8 cellular contexts compared by ENCODE assay signal in the genomic region with DNA sequence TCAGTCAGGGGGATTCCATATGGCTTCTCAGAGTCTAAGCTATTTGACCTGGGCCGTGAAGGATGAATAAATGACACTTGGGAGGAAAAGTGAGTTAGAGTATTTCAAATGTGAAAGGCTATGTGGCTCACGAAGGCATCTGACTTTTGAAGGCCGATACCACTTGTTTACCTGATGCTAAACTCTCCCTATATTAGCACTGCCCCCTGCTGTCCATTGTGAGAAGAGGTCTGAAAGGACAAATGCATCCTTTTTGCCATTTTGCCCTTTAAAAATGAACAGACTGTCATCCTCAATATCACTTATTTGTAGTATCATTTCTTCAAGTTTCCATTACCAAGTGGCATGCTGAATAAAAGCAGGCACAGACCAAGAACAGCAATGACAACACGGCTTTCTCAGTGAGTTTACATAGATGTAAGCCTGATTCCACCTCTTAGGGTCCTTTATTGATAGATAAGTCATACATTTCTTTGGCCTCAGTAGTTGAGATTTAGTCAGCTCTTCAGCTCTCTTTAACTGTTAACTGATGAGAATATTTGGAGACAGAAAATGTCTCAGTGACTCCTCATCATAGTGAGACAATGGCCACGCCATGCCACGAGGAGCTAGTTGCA. TPM values are rescaled to one million over a fixed set of nuclear protein-coding genes. Genes with fewer than 3 reads are reported as not detected.
DNase-seq lines count a peak whose midpoint lies in the region; ATAC-seq and TF ChIP-seq lines count a peak whose summit lies in the region.

No MANE protein-coding gene starts in this region.

- H3K4me1 ChIP-seq in SK-N-SH (ENCODE audit: control insufficient read depth in 1 of 2, insufficient read depth in 2 of 2, low read depth in 1 of 2, low read length in 1 of 2): peaks cover 0 to 4% of the 10 kb centered on the region in 2 experiments; a peak in 2 of 4 replicates
- H3K4me1 ChIP-seq in adrenal gland (replicated peaks in 1 of 2): peaks cover 0 to 4% of the 10 kb centered on the region in 2 donors

- ATAC-seq in GM21529 (IDR thresholded peaks at IDR 0.05; ENCODE audit: unreplicated experiment): peak; percentile 64

- peak; percentile 95 for TF ChIP-seq RAD21 in SK-N-SH (IDR thresholded peaks at IDR 0.05; ENCODE audit: low read length)

- intact Hi-C loops in adrenal gland (cut with DNase I): loop anchor here (5.0 to 10.0 kb wide), 2 partner anchors 215 to 647 kb away; no protein-coding TSS in a partner anchor

- H3K79me2 ChIP-seq in SK-N-SH (ENCODE audit: insufficient read depth): peaks cover 57% of the 10 kb centered on the region

- no peak overlapping the region for H3K4me2 ChIP-seq in SK-N-SH

- CTCF ChIA-PET in SK-N-SH (lab: Yijun Ruan, JAX): interaction anchor here (0.7 to 8.1 kb wide), 42 partner anchors 10 to 696 kb away, joined by 3 to 78 read pairs (median 3); a partner anchor contains a TSS

- no peak for TF ChIP-seq POLR2A in adrenal gland (IDR thresholded peaks at IDR 0.05)

- no peak overlapping the region for H2AFZ ChIP-seq in SK-N-SH (ENCODE audit: low read depth)

- H3K27ac ChIP-seq in KOPT-K1 (ENCODE audit: low read depth, low read length, poor library complexity, severe bottlenecking) (peak overlapping the region; percentile 27), SK-N-SH (ENCODE audit: low read depth in 2 of 2, low read length in 1 of 2) (no peak overlapping the region), adrenal gland (peak overlapping the region in 2 of 5 donors; percentile 36 to 45)

- TF ChIP-seq EP300 in SK-N-SH (IDR thresholded peaks at IDR 0.05; ENCODE audit: borderline replicate concordance in 1 of 2, low read depth in 1 of 2, low read length in 1 of 2): no peak

- 66% methylated on average over 6 of the region's 6 CpGs for WGBS in SK-N-SH (ENCODE audit: low lambda C conversion rate)
- 40 to 49% (median 45%) methylated on average over 6 of the region's 6 CpGs for WGBS in adrenal gland, 4 donors

- H3K27me3 ChIP-seq in SK-N-SH (ENCODE audit: insufficient read depth) (no peaks in the 10 kb centered on the region), adrenal gland (no peaks in the 10 kb centered on the region)

- peak; percentile 63 for DNase-seq in EL
- peak; percentile 42 for DNase-seq in SK-N-SH
- peak; percentile 65 to 82 (median 78) for DNase-seq in adrenal gland
- DNase-seq in iPS-NIHi11 (ENCODE audit: low spot score): peak; percentile 58
- peak; percentile 66 for DNase-seq in stimulated activated CD4-positive, alpha-beta T cell treated with anti-CD3 and anti-CD28 coated beads, Interleukin-2, amount 100 ng/mL, for 4 hours (ENCODE audit: low read depth)
- DNase-seq in NCI-H1048 (lab: John Stamatoyannopoulos, UW): no peak

- no peaks in the 10 kb centered on the region for H3K9me2 ChIP-seq in SK-N-SH

- H3K9ac ChIP-seq in SK-N-SH: no peak overlapping the region

- peak overlapping the region in 1 of 2 experiments; percentile 6; a peak in 1 of 4 replicates for H3K4me3 ChIP-seq in SK-N-SH (ENCODE audit: low read depth in 2 of 2, low read length in 1 of 2)
- no peak overlapping the region for H3K4me3 ChIP-seq in adrenal gland

- no peaks in the 10 kb centered on the region for H4K20me1 ChIP-seq in SK-N-SH (ENCODE audit: insufficient read depth)

- no peaks in the 10 kb centered on the region for H3K36me3 ChIP-seq in KOPT-K1 (ENCODE audit: insufficient read depth, low read length)
- peaks cover 0 to 2% of the 10 kb centered on the region in 2 experiments for H3K36me3 ChIP-seq in SK-N-SH (replicated peaks in 1 of 2; ENCODE audit: control insufficient read depth in 1 of 2, insufficient read depth in 2 of 2, low read length in 1 of 2)
- H3K36me3 ChIP-seq in adrenal gland (replicated peaks in 1 of 2): no peaks in the 10 kb centered on the region

- H3K9me3 ChIP-seq in KOPT-K1 (ENCODE audit: insufficient read depth, low read length, poor library complexity, severe bottlenecking) (no peaks in the 10 kb centered on the region), SK-N-SH (no peaks in the 10 kb centered on the region), adrenal gland (replicated peaks in 1 of 3) (no peaks in the 10 kb centered on the region)

- H3F3A ChIP-seq in SK-N-SH (replicated peaks; ENCODE audit: insufficient read depth): no peaks in the 10 kb centered on the region

- POLR2A ChIA-PET in SK-N-SH (lab: Yijun Ruan, JAX): no interaction called here

- TF ChIP-seq CTCF in SK-N-SH (IDR thresholded peaks at IDR 0.05) (peak; percentile 86), adrenal gland (IDR thresholded peaks at IDR 0.05) (peak; percentile 73 to 89 (median 84))

TF ChIP-seq in SK-N-SH, 30 proteins besides CTCF, POLR2A, EP300 and RAD21:
- TF ChIP-seq RCOR1 (IDR thresholded peaks at IDR 0.05; ENCODE audit: low read length) (peak; percentile 32; the same call in 1 of the 2 replicates), FOXJ3 (CRISPR knock-in tag; IDR thresholded peaks at IDR 0.05) (no peak), FOXM1 (IDR thresholded peaks at IDR 0.05; ENCODE audit: low read depth) (no peak), SMC3 (IDR thresholded peaks at IDR 0.05; ENCODE audit: low read depth, low read length) (peak; percentile 88), YY1 (IDR thresholded peaks at IDR 0.05; ENCODE audit: low read depth) (no peak), TAF1 (IDR thresholded peaks at IDR 0.05; ENCODE audit: borderline replicate concordance, low read depth, low read length) (no peak), RFX5 (IDR thresholded peaks at IDR 0.05; ENCODE audit: low read length) (peak; percentile 44; the same call in 1 of the 2 replicates), ELF1 (IDR thresholded peaks at IDR 0.05) (no peak), RXRA (IDR thresholded peaks at IDR 0.05; ENCODE audit: borderline replicate concordance, low read depth) (no peak)
- TF ChIP-seq, protein P1, sequence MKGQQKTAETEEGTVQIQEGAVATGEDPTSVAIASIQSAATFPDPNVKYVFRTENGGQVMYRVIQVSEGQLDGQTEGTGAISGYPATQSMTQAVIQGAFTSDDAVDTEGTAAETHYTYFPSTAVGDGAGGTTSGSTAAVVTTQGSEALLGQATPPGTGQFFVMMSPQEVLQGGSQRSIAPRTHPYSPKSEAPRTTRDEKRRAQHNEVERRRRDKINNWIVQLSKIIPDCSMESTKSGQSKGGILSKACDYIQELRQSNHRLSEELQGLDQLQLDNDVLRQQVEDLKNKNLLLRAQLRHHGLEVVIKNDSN (IDR thresholded peaks at IDR 0.05; ENCODE audit: borderline replicate concordance, low read depth): no peak

RNA-seq across cellular contexts. Expression of a gene that starts 40.1 kb away (rescaled TPM):
- polyA plus RNA-seq in SK-N-SH (2012; rRNA removed) (20.6 and 24.1 TPM in 2 replicates), adrenal gland (1 to 10 TPM; 6.2 to 9.2 (median 6.8) TPM)
- 17.3 and 18.3 TPM in 2 replicates for polyA plus RNA-seq in SK-N-SH (2012; cell fraction: cytosol; rRNA removed)
- polyA plus RNA-seq in SK-N-SH (2012; cell fraction: nucleus; rRNA removed): 39.5 and 50.7 TPM in 2 replicates
- 10 to 100 TPM; 17.3 to 40.8 (median 29.9) TPM for total RNA-seq in adrenal gland
